In the genomic region with DNA sequence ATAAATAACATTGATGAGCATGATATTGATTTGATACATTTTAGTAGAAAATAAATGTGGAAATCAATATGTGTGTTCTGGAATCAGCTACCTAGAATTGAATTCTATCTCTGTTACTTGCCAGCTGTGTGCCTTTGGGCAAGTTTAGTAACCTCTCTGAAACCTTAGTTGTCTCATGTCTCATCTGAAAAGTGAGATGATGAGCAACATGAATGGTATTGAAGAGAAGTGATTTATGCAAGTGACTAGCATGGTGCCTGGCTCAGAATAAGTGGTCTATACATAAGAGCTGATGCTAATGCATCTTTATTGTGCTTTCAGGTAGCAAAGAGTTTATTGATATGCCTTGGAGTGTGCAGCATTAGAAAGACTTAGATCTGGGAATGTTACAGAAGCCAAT, we compare ENCODE assay signal across 24 cellular contexts.
"Had no signal": no experiment of that assay in that cellular context is flagged by ENCODE, and none has a peak within 500 bp of the region (broad histone marks: within the 10 kb centered on the region; RNA-seq: fewer than 3 reads in every experiment).

No MANE protein-coding gene starts in this region.

- H3K4me3 ChIP-seq: colonic mucosa, dorsolateral prefrontal cortex, esophagus muscularis mucosa, gastroesophageal sphincter, heart right ventricle, left lung, lower lobe of right lung had no signal

- H3K36me3 ChIP-seq: colonic mucosa, esophagus muscularis mucosa, gastroesophageal sphincter, heart right ventricle, left lung, lower lobe of right lung had no signal

- H3K27me3 ChIP-seq: colonic mucosa, dorsolateral prefrontal cortex, esophagus muscularis mucosa, gastroesophageal sphincter, left lung had no signal

- DNase-seq: cerebellar nuclear complex; colonic mucosa; dermis blood vessel endothelial cell; dorsolateral prefrontal cortex; effector CD4-positive, alpha-beta T cell; effector memory CD4-positive, alpha-beta T cell; erythroblast; foreskin fibroblast; head of caudate nucleus; heart right ventricle; hippocampal formation; left cardiac atrium; left lung; left ventricle myocardium superior; lower lobe of right lung; mesenchymal stem cell; midbrain had no signal

- FAIRE-seq: endothelial cell of umbilical vein, frontal cortex, islet of Langerhans, keratinocyte had no signal

- H3K4me1 ChIP-seq: colonic mucosa, esophagus muscularis mucosa, gastroesophageal sphincter, heart right ventricle, left lung, lower lobe of right lung had no signal

- ATAC-seq: gastroesophageal sphincter, heart right ventricle, left cardiac atrium, left lung, left ventricle myocardium superior, lower lobe of right lung had no signal

- H3K27ac ChIP-seq: colonic mucosa, epithelial cell of prostate, esophagus muscularis mucosa, gastroesophageal sphincter, heart right ventricle, left lung, lower lobe of right lung had no signal

- H3K9me3 ChIP-seq: colonic mucosa, esophagus muscularis mucosa, gastroesophageal sphincter, left lung, lower lobe of right lung had no signal
